ENCODE assay signal across 8 cellular contexts in genomic region chr20:43458422-43458924, GRCh38. TPM values are rescaled to one million over a fixed set of nuclear protein-coding genes. Genes with fewer than 3 reads are reported as not detected.
DNase-seq lines count a peak whose midpoint lies in the region; ATAC-seq, FAIRE-seq and TF ChIP-seq lines count a peak whose summit lies in the region.

No MANE protein-coding gene starts in this region.

- H3K36me3 Mint-ChIP-seq in Caco-2 (ENCODE audit: insufficient read depth, unreplicated experiment) = peaks cover 65% of the 10 kb centered on the region
- H3K36me3 Mint-ChIP-seq in HFFc6 (ENCODE audit: low read depth) = peaks cover 41% of the 10 kb centered on the region
- H3K36me3 Mint-ChIP-seq in activated T-helper 17 cell treated with anti-CD3 and anti-CD28 coated beads, Interleukin-2, amount 50 U/mL, for 72 hours (ENCODE audit: low read depth) = peaks cover 64% of the 10 kb centered on the region
- H3K36me3 Mint-ChIP-seq in immature natural killer cell = peaks cover 4 to 34% (median 26%) of the 10 kb centered on the region in 3 donors

- BruUV-seq in Caco-2 (replicated peaks; lab: Mats Ljungman, UMichigan) = no TSS peak

- no peak for DNase-seq in Caco-2
- no peak for DNase-seq in HFFc6
- no peak for DNase-seq in immature natural killer cell
- DNase-seq in HK-2 (ENCODE audit: unreplicated experiment) = no peak
- DNase-seq in G401 (ENCODE audit: low spot score) = no peak
- no peak for DNase-seq in RCC 7860 (ENCODE audit: low spot score)

- no peaks in the 10 kb centered on the region for H3K27me3 Mint-ChIP-seq in Caco-2 (ENCODE audit: insufficient read depth, unreplicated experiment)
- peaks cover 10% of the 10 kb centered on the region for H3K27me3 Mint-ChIP-seq in HFFc6 (ENCODE audit: insufficient read depth)
- H3K27me3 Mint-ChIP-seq in activated T-helper 17 cell treated with anti-CD3 and anti-CD28 coated beads, Interleukin-2, amount 50 U/mL, for 72 hours = peaks cover 8% of the 10 kb centered on the region
- peaks cover 8 to 27% (median 26%) of the 10 kb centered on the region in 3 donors for H3K27me3 Mint-ChIP-seq in immature natural killer cell (ENCODE audit: low read depth in 3 of 3)

- in situ Hi-C loops in G401 (cut with HindIII; ENCODE audit: low sequenced_read_pairs) = no loop called here

- intact Hi-C loops in Caco-2 (cut with micrococcal nuclease; ENCODE audit: unreplicated experiment) = no loop called here

- peak overlapping the region; percentile 99 for H3K27ac ChIP-seq in stomach smooth muscle (ENCODE audit: low read length)

- H3K9me3 Mint-ChIP-seq in Caco-2 (ENCODE audit: unreplicated experiment) = no peaks in the 10 kb centered on the region
- H3K9me3 Mint-ChIP-seq in HFFc6 = no peaks in the 10 kb centered on the region
- no peaks in the 10 kb centered on the region for H3K9me3 Mint-ChIP-seq in activated T-helper 17 cell treated with anti-CD3 and anti-CD28 coated beads, Interleukin-2, amount 50 U/mL, for 72 hours
- H3K9me3 Mint-ChIP-seq in immature natural killer cell = peaks cover 0 to 2% (median 0%) of the 10 kb centered on the region in 6 donors

- peak overlapping the region; percentile 75 for H3K4me3 Mint-ChIP-seq in Caco-2 (ENCODE audit: unreplicated experiment)
- H3K4me3 Mint-ChIP-seq in HFFc6 = peak overlapping the region; percentile 97
- H3K4me3 Mint-ChIP-seq in activated T-helper 17 cell treated with anti-CD3 and anti-CD28 coated beads, Interleukin-2, amount 50 U/mL, for 72 hours = peak overlapping the region; percentile 90
- peak overlapping the region; percentile 92 to 100 (median 97) for H3K4me3 Mint-ChIP-seq in immature natural killer cell

- H3K4me1 ChIP-seq in Caco-2 (peaks cover 11% of the 10 kb centered on the region), stomach smooth muscle (ENCODE audit: control insufficient read depth, insufficient read depth, low read length) (peaks cover 20% of the 10 kb centered on the region)

- POLR2A ChIA-PET in Caco-2 (lab: Charles Lee) = interaction anchor here (0.6 to 3.2 kb wide), 12 partner anchors 8 to 1514 kb away, joined by 3 to 42 read pairs (median 4); partner anchors contain the start of gene IFT52

- H3K9me3 ChIP-seq in Caco-2 (no peaks in the 10 kb centered on the region), stomach smooth muscle (ENCODE audit: control insufficient read depth in 2 of 2, low read length in 2 of 2) (no peaks in the 10 kb centered on the region)

- H3K36me3 ChIP-seq in Caco-2 (ENCODE audit: control insufficient read depth, insufficient read depth, low read length) (peaks cover 9% of the 10 kb centered on the region), stomach smooth muscle (ENCODE audit: control insufficient read depth in 2 of 2, insufficient read depth in 2 of 2, low read length in 2 of 2) (peaks cover 25 to 29% of the 10 kb centered on the region in 2 donors)

- FAIRE-seq in RCC 7860 (lab: Jason Lieb, UNC) = no peak

- H3K4me3 ChIP-seq in Caco-2 (ENCODE audit: low read depth, low read length) (peak overlapping the region; percentile 90), stomach smooth muscle (ENCODE audit: low read length in 2 of 2) (peak overlapping the region; percentile 92 to 97)

- CTCF ChIA-PET in Caco-2 (lab: Charles Lee) = interaction anchor here (0.6 to 2.2 kb wide), 5 partner anchors 8 to 974 kb away, joined by 3 to 16 read pairs (median 5); no protein-coding TSS in a partner anchor

- peak overlapping the region; percentile 100 for H3K27ac Mint-ChIP-seq in Caco-2 (ENCODE audit: unreplicated experiment)
- H3K27ac Mint-ChIP-seq in HFFc6 = peak overlapping the region; percentile 99
- H3K27ac Mint-ChIP-seq in activated T-helper 17 cell treated with anti-CD3 and anti-CD28 coated beads, Interleukin-2, amount 50 U/mL, for 72 hours = peak overlapping the region; percentile 98
- peak overlapping the region; percentile 82 to 100 (median 89) for H3K27ac Mint-ChIP-seq in immature natural killer cell

- peaks cover 24% of the 10 kb centered on the region for H3K4me1 Mint-ChIP-seq in Caco-2 (ENCODE audit: low read depth, unreplicated experiment)
- peaks cover 46% of the 10 kb centered on the region for H3K4me1 Mint-ChIP-seq in HFFc6 (ENCODE audit: low read depth)
- H3K4me1 Mint-ChIP-seq in activated T-helper 17 cell treated with anti-CD3 and anti-CD28 coated beads, Interleukin-2, amount 50 U/mL, for 72 hours = peaks cover 20% of the 10 kb centered on the region
- peaks cover 36 to 63% of the 10 kb centered on the region in 2 donors for H3K4me1 Mint-ChIP-seq in immature natural killer cell

- H3K9ac ChIP-seq in stomach smooth muscle (ENCODE audit: low read length in 2 of 2) = peak overlapping the region; percentile 99 to 100

- H3K27me3 ChIP-seq in Caco-2 (replicated peaks; ENCODE audit: control insufficient read depth, insufficient read depth, low read length) (no peaks in the 10 kb centered on the region), stomach smooth muscle (ENCODE audit: control insufficient read depth in 1 of 2, insufficient read depth in 2 of 2, low read length in 2 of 2) (no peaks in the 10 kb centered on the region)

- TF ChIP-seq CTCF in Caco-2 (IDR thresholded peaks at IDR 0.05; ENCODE audit: insufficient read depth in 1 of 2, low read depth in 1 of 2, low read length in 1 of 2, severe bottlenecking in 1 of 2, unreplicated experiment in 1 of 2) (no peak), HFFc6 (IDR thresholded peaks at IDR 0.05) (no peak)

- ATAC-seq in activated T-helper 17 cell treated with anti-CD3 and anti-CD28 coated beads, Interleukin-2, amount 50 U/mL, for 72 hours (replicated peaks) = peak; percentile 1

RNA-seq across cellular contexts. Expression of gene SRSF6, which starts 0.8 kb away (rescaled TPM):
- total RNA-seq in Caco-2 (2022) = 312 and 335 TPM in 2 replicates
- total RNA-seq in HFFc6 (2021; fragmentation: NEBNext Ultra II Directional; extraction: Animal tissue kit (Norgen Biotek cat#: 25700)) = 100 to 1,000 TPM; 141 to 157 (median 148) TPM
- total RNA-seq in activated T-helper 17 cell treated with anti-CD3 and anti-CD28 coated beads, Interleukin-2, amount 50 U/mL, for 72 hours = 100 to 1,000 TPM; 111 to 171 TPM
- polyA plus RNA-seq in immature natural killer cell = 10 to 100 TPM; 18.7 to 43.7 (median 25.4) TPM
- 24.1 and 27.9 TPM in 2 replicates for total RNA-seq in G401 (2014; rRNA removed; shearing (Covaris generic))

RNA-seq across cellular contexts. Expression of gene L3MBTL1, which starts 49.0 kb away (rescaled TPM):
- total RNA-seq in Caco-2 (2022) = 8.4 and 11.5 TPM in 2 replicates
- 1 to 10 TPM; 1.8 to 2.9 (median 2.3) TPM for total RNA-seq in HFFc6 (2021; fragmentation: NEBNext Ultra II Directional; extraction: Animal tissue kit (Norgen Biotek cat#: 25700))
- 10 to 100 TPM in 1 of 2 donors, 1 to 10 TPM in 1; 6.1 to 15.3 TPM for total RNA-seq in activated T-helper 17 cell treated with anti-CD3 and anti-CD28 coated beads, Interleukin-2, amount 50 U/mL, for 72 hours
- 1 to 10 TPM in 1 of 3 donors, under 1 TPM in 1, not detected in 1; 0.91 to 1.8 TPM for polyA plus RNA-seq in immature natural killer cell
- total RNA-seq in G401 (2014; rRNA removed; shearing (Covaris generic)) = 3.0 and 17.9 TPM in 2 replicates
